Comparison of ENCODE assay signal across 29 cellular contexts in the genomic region with DNA sequence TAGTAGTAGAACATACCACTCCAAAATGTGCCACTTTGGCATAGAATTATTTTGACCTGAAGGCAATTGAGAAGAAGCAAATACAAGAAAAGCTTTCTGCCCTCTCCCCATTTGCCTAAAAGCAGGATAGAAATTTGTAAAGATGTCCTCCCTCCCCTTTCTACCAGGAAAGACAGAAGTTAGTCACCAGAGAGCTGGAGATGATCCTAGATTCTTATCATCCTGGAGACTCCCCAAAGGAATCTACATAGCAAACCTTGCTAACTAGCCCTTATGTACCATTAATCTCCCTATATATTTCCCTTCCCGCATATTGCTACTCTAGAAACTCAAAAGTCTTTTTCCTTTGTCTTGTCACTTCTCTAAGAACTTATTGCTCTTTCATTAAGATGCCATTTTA. TPM values are rescaled to one million over a fixed set of nuclear protein-coding genes. Genes with fewer than 3 reads are reported as not detected.
"Had no signal": no experiment of that assay in that cellular context is flagged by ENCODE, and none has a peak within 500 bp of the region (broad histone marks: within the 10 kb centered on the region; RNA-seq: fewer than 3 reads in every experiment).

No MANE protein-coding gene starts in this region.

- DNase-seq: activated CD4-positive, alpha-beta memory T cell treated with anti-CD3 and anti-CD28 coated beads, Interleukin-2, amount 10 ng/mL, durations not matched to agents 7 days and 5 days; activated CD4-positive, alpha-beta T cell treated with anti-CD3 and anti-CD28 coated beads for 1 hour; activated CD4-positive, alpha-beta T cell treated with anti-CD3 and anti-CD28 coated beads, Interleukin-2, amount 10 ng/mL, durations not matched to agents 7 days and 5 days; activated CD8-positive, alpha-beta memory T cell treated with anti-CD3 and anti-CD28 coated beads, Interleukin-2, amount 50 U/mL, for 48 hours; activated gamma-delta T cell; activated naive CD4-positive, alpha-beta T cell treated with anti-CD3 and anti-CD28 coated beads, Interleukin-2, amount 50 U/mL, for 16 hours; activated T-cell treated with anti-CD3 and anti-CD28 coated beads, Interleukin-2, amount 50 U/mL, for 24 hours; amygdala; central memory CD4-positive, alpha-beta T cell; endodermal cell; foreskin melanocyte; heart right ventricle; islet precursor cell; left ventricle myocardium superior; midbrain; naive thymus-derived CD4-positive, alpha-beta T cell; ovary; retina; stimulated activated naive B cell treated with anti-CD40 and anti-IgM and Interleukin-4, amounts not matched to agents 10 μg/mL and 1 μg/mL and 100 μg/mL, for 72 hours; stomach; T-helper 2 cell had no signal

- H3K4me1 ChIP-seq: breast epithelium, esophagus muscularis mucosa, heart right ventricle, prostate gland, tibial nerve had no signal

- ATAC-seq: naive thymus-derived CD4-positive, alpha-beta T cell; sciatic nerve; stimulated activated naive B cell treated with anti-CD40 and anti-IgM and Interleukin-4, amounts not matched to agents 10 μg/mL and 1 μg/mL and 100 μg/mL, for 72 hours had no signal

- H3K4me3 ChIP-seq: breast epithelium, esophagus muscularis mucosa, heart right ventricle, ovary, prostate gland, skin epidermis, stomach, tibial nerve had no signal

- H3K27me3 ChIP-seq: breast epithelium, esophagus muscularis mucosa, heart right ventricle, ovary, stomach, tibial nerve had no signal

- H3K9me3 ChIP-seq: ovary, prostate gland, stomach had no signal

- H3K36me3 ChIP-seq: breast epithelium, esophagus muscularis mucosa, heart right ventricle, ovary, prostate gland, stomach, tibial nerve had no signal

- H3K27ac ChIP-seq: breast epithelium, esophagus muscularis mucosa, heart right ventricle, ovary, prostate gland, skin epidermis, tibial nerve had no signal

RNA-seq across cellular contexts. Expression of gene TMEM37, which starts 12.6 kb away (rescaled TPM):
- total RNA-seq: activated CD4-positive, alpha-beta memory T cell treated with anti-CD3 and anti-CD28 coated beads, Interleukin-2, amount 10 ng/mL, durations not matched to agents 7 days and 5 days; activated CD4-positive, alpha-beta T cell treated with anti-CD3 and anti-CD28 coated beads, Interleukin-2, amount 10 ng/mL, durations not matched to agents 7 days and 5 days; temporal lobe had no signal
- polyA plus RNA-seq: neural cell had no signal
